In the genomic region with DNA sequence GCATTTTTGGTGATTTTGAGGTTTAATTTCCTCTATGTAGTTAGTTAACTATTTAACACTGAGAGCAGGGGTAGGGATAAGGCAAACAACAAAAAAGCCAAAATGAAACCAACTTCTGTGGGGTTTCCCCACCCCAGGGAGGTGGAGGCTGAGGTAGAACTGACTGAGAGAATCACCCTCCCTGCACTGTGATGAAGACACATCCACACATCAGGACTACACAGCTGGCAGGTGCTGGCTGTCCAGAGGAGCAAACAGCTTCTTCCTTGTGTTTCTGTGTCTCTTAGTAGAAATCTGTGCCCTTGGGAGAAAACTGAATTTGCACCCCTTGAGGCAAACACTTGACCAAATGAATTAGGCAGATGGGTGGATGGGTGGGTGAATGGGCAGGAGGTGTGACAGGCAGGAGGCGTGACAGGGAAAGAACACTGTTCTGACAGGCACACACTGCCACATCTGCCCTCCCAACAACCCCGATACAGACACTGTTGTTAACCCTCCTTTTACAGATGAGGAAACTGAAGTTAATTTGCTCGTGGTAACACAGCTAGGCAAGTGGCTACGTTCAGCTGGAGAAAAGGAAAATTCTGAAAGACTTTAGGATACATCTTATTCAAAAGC, we compare ENCODE assay signal across 9 cellular contexts.
A peak's percentile ranks its signal among the peaks of the same experiment; 100 is the strongest.
DNase-seq lines count a peak whose midpoint lies in the region; ATAC-seq and TF ChIP-seq lines count a peak whose summit lies in the region.
"Had no signal": no experiment of that assay in that cellular context is flagged by ENCODE, and none has a peak within 500 bp of the region (broad histone marks: within the 10 kb centered on the region; RNA-seq: fewer than 3 reads in every experiment).

No MANE protein-coding gene starts in this region.

- no peak for TF ChIP-seq CTCF in RWPE1 (conservative IDR thresholded peaks at IDR 0.05; ENCODE audit: low read depth)

- peaks cover 13% of the 10 kb centered on the region for H3K9me3 ChIP-seq in BLaER1

- peaks cover 31% of the 10 kb centered on the region for H3K4me1 Mint-ChIP-seq in activated T-helper 17 cell treated with anti-CD3 and anti-CD28 coated beads, Interleukin-2, amount 50 U/mL, for 72 hours

- H4K20me1 ChIP-seq in BLaER1, result 0 out of 2 replicates have a peak, but pooled peaks cover 23% of the 10 kb centered on the region

- POLR2A ChIA-PET in RWPE1 (lab: Yijun Ruan, JAX; ENCODE audit: low non-redundant PET), result no interaction called here

- H3K27ac Mint-ChIP-seq in activated T-helper 17 cell treated with anti-CD3 and anti-CD28 coated beads, Interleukin-2, amount 50 U/mL, for 72 hours, result peak overlapping the region; percentile 55

- peak overlapping the region; percentile 69; the same call in 1 of the 2 replicates for H3K27ac ChIP-seq in BLaER1
- H3K27ac ChIP-seq in RWPE1, result no peak overlapping the region

- no peaks in the 10 kb centered on the region for H3K27me3 ChIP-seq in BLaER1

- peaks cover 7% of the 10 kb centered on the region for H3K36me3 ChIP-seq in BLaER1

- DNase-seq in NCI-H146 treated with DMSO at 0.1 percent for 48 hours (lab: John Stamatoyannopoulos, UW; ENCODE audit: unreplicated experiment) (no peak), RKO (ENCODE audit: low spot score) (no peak), G401 (ENCODE audit: low spot score) (no peak), RWPE1 (ENCODE audit: low spot score) (no peak)
- DNase-seq: NCI-H748 treated with DMSO at 0.1 percent for 48 hours had no signal

- in situ Hi-C loops in G401 (cut with HindIII; ENCODE audit: low sequenced_read_pairs), result no loop called here

- peaks cover 3% of the 10 kb centered on the region for H3K9me3 Mint-ChIP-seq in activated T-helper 17 cell treated with anti-CD3 and anti-CD28 coated beads, Interleukin-2, amount 50 U/mL, for 72 hours

- CTCF ChIA-PET in RWPE1 (lab: Yijun Ruan, JAX), result interaction anchor here (0.6 kb wide), 1 partner anchor 14 kb away, joined by 4 read pairs; no protein-coding TSS in a partner anchor

- ATAC-seq in GM21360 (IDR thresholded peaks at IDR 0.05; ENCODE audit: unreplicated experiment), result peak; percentile 57
- ATAC-seq in HG03520 (IDR thresholded peaks at IDR 0.05; ENCODE audit: unreplicated experiment), result peak; percentile 37
- ATAC-seq in activated T-helper 17 cell treated with anti-CD3 and anti-CD28 coated beads, Interleukin-2, amount 50 U/mL, for 72 hours (replicated peaks), result peak; percentile 77

- peak overlapping the region; percentile 42; the same call in 1 of the 2 replicates for H3K9ac ChIP-seq in BLaER1

- no peak overlapping the region for H3K4me3 ChIP-seq in BLaER1

- H3K4me1 ChIP-seq in BLaER1, result peaks cover 53% of the 10 kb centered on the region

- no peaks in the 10 kb centered on the region for H3K36me3 Mint-ChIP-seq in activated T-helper 17 cell treated with anti-CD3 and anti-CD28 coated beads, Interleukin-2, amount 50 U/mL, for 72 hours (ENCODE audit: low read depth)

- peak overlapping the region; percentile 94 for H3K4me2 ChIP-seq in BLaER1

- H3K27me3 Mint-ChIP-seq in activated T-helper 17 cell treated with anti-CD3 and anti-CD28 coated beads, Interleukin-2, amount 50 U/mL, for 72 hours, result no peaks in the 10 kb centered on the region

- peak overlapping the region; percentile 80 for H3K4me3 Mint-ChIP-seq in activated T-helper 17 cell treated with anti-CD3 and anti-CD28 coated beads, Interleukin-2, amount 50 U/mL, for 72 hours
